Comparison of ENCODE assay signal across 17 cellular contexts in genomic region chr20:25543068-25543467, GRCh38. TPM values are rescaled to one million over a fixed set of nuclear protein-coding genes. Genes with fewer than 3 reads are reported as not detected.
DNase-seq lines count a peak whose midpoint lies in the region; ATAC-seq and TF ChIP-seq lines count a peak whose summit lies in the region.
"Had no signal": no experiment of that assay in that cellular context is flagged by ENCODE, and none has a peak within 500 bp of the region (broad histone marks: within the 10 kb centered on the region; RNA-seq: fewer than 3 reads in every experiment).

No MANE protein-coding gene starts in this region.

- no peak for TF ChIP-seq CTCF in CD4-positive, alpha-beta T cell (IDR thresholded peaks at IDR 0.05)

- H3K36me3 Mint-ChIP-seq in CD4-positive, alpha-beta T cell (ENCODE audit: low read depth) = no peaks in the 10 kb centered on the region
- no peaks in the 10 kb centered on the region for H3K36me3 Mint-ChIP-seq in immature natural killer cell
- H3K36me3 Mint-ChIP-seq: activated naive CD4-positive, alpha-beta T cell treated with anti-CD3 and anti-CD28 coated beads, Interleukin-2, amount 50 U/mL, for 72 hours had no signal

- DNase-seq in HT1080 (ENCODE audit: low read depth) = peak; percentile 42
- peak; percentile 8 for DNase-seq in amniotic stem cell (lab: John Stamatoyannopoulos, UW)
- peak; percentile 45 for DNase-seq in glomerular visceral epithelial cell (ENCODE audit: extremely low spot score)
- DNase-seq in CD4-positive, alpha-beta T cell = no peak
- DNase-seq in immature natural killer cell = no peak
- DNase-seq: activated CD8-positive, alpha-beta memory T cell treated with anti-CD3 and anti-CD28 coated beads, Interleukin-2, amount 50 U/mL, for 4 hours; GDM1; NCI-H1694; NCI-H526 treated with DMSO at 0.1 percent for 48 hours; stimulated activated naive CD4-positive, alpha-beta T cell treated with Interleukin-2 at 50 U/mL for 16 hours had no signal

- no peak overlapping the region for H3K4me3 Mint-ChIP-seq in CD4-positive, alpha-beta T cell
- no peak overlapping the region for H3K4me3 Mint-ChIP-seq in immature natural killer cell

- no peaks in the 10 kb centered on the region for H3K9me3 ChIP-seq in CD4-positive, alpha-beta T cell (ENCODE audit: control insufficient read depth, low read length)
- H3K9me3 ChIP-seq: BLaER1 treated with 17β-estradiol and CSF1 and Interleukin-3, amounts not matched to agents 10 nM and 100 nM; SJSA1 had no signal

- peaks cover 13% of the 10 kb centered on the region for H3K4me1 Mint-ChIP-seq in CD4-positive, alpha-beta T cell (ENCODE audit: low read depth)
- H3K4me1 Mint-ChIP-seq in immature natural killer cell = peaks cover 43 to 46% of the 10 kb centered on the region in 2 donors

- peaks cover 4% of the 10 kb centered on the region for H3K79me2 ChIP-seq in ACC112 (ENCODE audit: control insufficient read depth, insufficient read depth, low read length, unreplicated experiment)

- no peak overlapping the region for H2AFZ ChIP-seq in ACC112 (ENCODE audit: low read length, unreplicated experiment)

- H3K27ac ChIP-seq in ACC112 (ENCODE audit: low read depth, low read length) = 0 out of 2 replicates have a peak overlapping the region, but pooled peaks have one; percentile 20
- H3K27ac ChIP-seq in CD4-positive, alpha-beta T cell (ENCODE audit: low read depth, low read length) = no peak overlapping the region
- H3K27ac ChIP-seq: BLaER1 treated with 17β-estradiol and CSF1 and Interleukin-3, amounts not matched to agents 10 nM and 100 nM; coronary artery; SJSA1 had no signal

- POLR2A ChIA-PET in CD4-positive, alpha-beta T cell (lab: Charles Lee) = no interaction called here

- H3K27me3 ChIP-seq in ACC112 (ENCODE audit: insufficient read depth, low read length) = no peaks in the 10 kb centered on the region
- no peaks in the 10 kb centered on the region for H3K27me3 ChIP-seq in CD4-positive, alpha-beta T cell (ENCODE audit: control insufficient read depth, insufficient read depth, low read length)
- H3K27me3 ChIP-seq: BLaER1 treated with 17β-estradiol and CSF1 and Interleukin-3, amounts not matched to agents 10 nM and 100 nM; SJSA1 had no signal

- no peaks in the 10 kb centered on the region for H3K27me3 Mint-ChIP-seq in CD4-positive, alpha-beta T cell
- no peaks in the 10 kb centered on the region for H3K27me3 Mint-ChIP-seq in immature natural killer cell (ENCODE audit: low read depth in 3 of 3)

- H3K9me3 Mint-ChIP-seq in CD4-positive, alpha-beta T cell = no peaks in the 10 kb centered on the region
- H3K9me3 Mint-ChIP-seq in immature natural killer cell = peaks cover 0 to 1% (median 0%) of the 10 kb centered on the region in 6 donors
- H3K9me3 Mint-ChIP-seq: activated naive CD4-positive, alpha-beta T cell treated with anti-CD3 and anti-CD28 coated beads, Interleukin-2, amount 50 U/mL, for 72 hours had no signal

- no peak for ATAC-seq in GM18909 (IDR thresholded peaks at IDR 0.05; ENCODE audit: poor library complexity, unreplicated experiment)
- ATAC-seq in CD4-positive, alpha-beta T cell (ENCODE audit: poor library complexity) = no peak
- no peak for ATAC-seq in GM21576 (IDR thresholded peaks at IDR 0.05; ENCODE audit: unreplicated experiment)
- ATAC-seq: activated naive CD4-positive, alpha-beta T cell treated with anti-CD3 and anti-CD28 coated beads, Interleukin-2, amount 50 U/mL, for 72 hours had no signal

- intact Hi-C loops in CD4-positive, alpha-beta T cell (cut with DNase I, micrococcal nuclease) = no loop called here

- CTCF ChIA-PET in CD4-positive, alpha-beta T cell (lab: Charles Lee) = no interaction called here

- no peak overlapping the region for H3K4me3 ChIP-seq in ACC112 (ENCODE audit: low read depth, low read length)
- H3K4me3 ChIP-seq: BLaER1 treated with 17β-estradiol and CSF1 and Interleukin-3, amounts not matched to agents 10 nM and 100 nM; coronary artery; SJSA1 had no signal

- no peaks in the 10 kb centered on the region for H3K36me3 ChIP-seq in ACC112 (ENCODE audit: insufficient read depth, low read length)
- H3K36me3 ChIP-seq: BLaER1 treated with 17β-estradiol and CSF1 and Interleukin-3, amounts not matched to agents 10 nM and 100 nM had no signal

- peaks cover 46% of the 10 kb centered on the region for H3K4me1 ChIP-seq in ACC112 (ENCODE audit: control insufficient read depth, insufficient read depth, low read length, unreplicated experiment)

- H3K27ac Mint-ChIP-seq in CD4-positive, alpha-beta T cell = no peak overlapping the region
- no peak overlapping the region for H3K27ac Mint-ChIP-seq in immature natural killer cell
- H3K27ac Mint-ChIP-seq: activated naive CD4-positive, alpha-beta T cell treated with anti-CD3 and anti-CD28 coated beads, Interleukin-2, amount 50 U/mL, for 72 hours had no signal

RNA-seq across cellular contexts. Expression of gene NINL, which starts 42.3 kb away (rescaled TPM):
- total RNA-seq in HT1080 (2014; rRNA removed; shearing (Covaris generic)) = 0.07 TPM in 1 of 2 replicates, not detected in the other
- polyA plus RNA-seq in HT1080 (2015; cell fraction: cytosol; rRNA removed) = 0.07 and 0.19 TPM in 2 replicates
- polyA plus RNA-seq in HT1080 (2015; cell fraction: nucleus; rRNA removed) = 0.38 and 1.4 TPM in 2 replicates
- total RNA-seq in CD4-positive, alpha-beta T cell = 1 to 10 TPM; 2.7 to 4.0 TPM
- under 1 TPM in 2 of 3 donors, not detected in 1; 0.19 to 0.77 TPM for polyA plus RNA-seq in immature natural killer cell

Comparison
In these comparisons a context has a peak if more than half of its experiments do, and no peak if none do; other contexts are left out.
1. DNase-seq: peak in HT1080 (single experiment), amniotic stem cell (single experiment) and glomerular visceral epithelial cell (single experiment); none in CD4-positive, alpha-beta T cell (0 of 10) and immature natural killer cell (0 of 3).